In the genomic region with DNA sequence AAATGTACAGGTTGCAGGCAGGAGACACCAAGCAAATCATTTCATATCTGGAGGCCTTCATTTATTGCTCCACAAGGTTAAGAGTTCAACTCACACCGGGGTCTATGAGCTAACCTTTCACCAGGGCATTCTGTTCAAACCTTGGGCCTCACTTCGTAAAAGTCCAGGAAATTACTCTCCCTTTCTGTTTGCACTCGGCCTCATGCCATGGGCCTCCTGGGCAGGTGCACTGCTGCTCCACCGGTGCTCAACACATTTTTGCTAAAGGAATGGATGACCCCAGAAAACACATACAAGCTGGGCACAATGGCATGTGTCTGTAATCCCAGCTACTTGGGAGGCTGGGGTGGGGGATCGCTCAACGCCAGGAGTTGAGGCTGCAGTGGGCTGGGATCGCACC, we compare ENCODE assay signal across 21 cellular contexts.
"Had no signal": no experiment of that assay in that cellular context is flagged by ENCODE, and none has a peak within 500 bp of the region (broad histone marks: within the 10 kb centered on the region; RNA-seq: fewer than 3 reads in every experiment).

No MANE protein-coding gene starts in this region.

- DNase-seq: activated CD4-positive, alpha-beta memory T cell treated with anti-CD3 and anti-CD28 coated beads, Interleukin-2, amount 10 ng/mL, durations not matched to agents 7 days and 5 days; activated CD4-positive, alpha-beta T cell treated with anti-CD3 and anti-CD28 coated beads for 48 hours; activated CD4-positive, CD25-positive, alpha-beta regulatory T cell; activated CD8-positive, alpha-beta memory T cell treated with anti-CD3 and anti-CD28 coated beads, Interleukin-2, amount 10 ng/mL, durations not matched to agents 7 days and 5 days; activated naive CD4-positive, alpha-beta T cell; body of pancreas; caudate nucleus; hypothalamus; islet precursor cell; left colon; occipital lobe; retina; spleen; stimulated activated CD4-positive, alpha-beta T cell treated with anti-CD3 and anti-CD28 coated beads, Interleukin-4, amount 100 ng/mL, for 4 hours; stimulated activated naive CD4-positive, alpha-beta T cell; transverse colon; uterus had no signal

- H3K9me3 Mint-ChIP-seq: activated CD4-positive, alpha-beta memory T cell treated with anti-CD3 and anti-CD28 coated beads, Interleukin-2, amount 10 ng/mL, durations not matched to agents 7 days and 5 days; mesothelial cell of epicardium; nephron; T-helper 2 cell treated with Interferon-gamma antibody and Interleukin-4, amounts not matched to agents 5 μg/mL and 100 μg/mL, for 36 hours had no signal

- H3K9me3 ChIP-seq: body of pancreas, spleen, transverse colon, uterus had no signal

- H3K4me1 ChIP-seq: uterus had no signal

- H3K4me3 ChIP-seq: body of pancreas, lung, spleen, transverse colon, uterus had no signal

- H3K27me3 ChIP-seq: body of pancreas, spleen, transverse colon, uterus had no signal

- H3K36me3 ChIP-seq: spleen, transverse colon, uterus had no signal

- H3K4me3 Mint-ChIP-seq: activated CD4-positive, alpha-beta memory T cell treated with anti-CD3 and anti-CD28 coated beads, Interleukin-2, amount 10 ng/mL, durations not matched to agents 7 days and 5 days; activated CD8-positive, alpha-beta memory T cell treated with anti-CD3 and anti-CD28 coated beads, Interleukin-2, amount 10 ng/mL, durations not matched to agents 7 days and 5 days; mesothelial cell of epicardium; nephron; T-helper 2 cell treated with Interferon-gamma antibody and Interleukin-4, amounts not matched to agents 5 μg/mL and 100 μg/mL, for 36 hours had no signal

- H3K36me3 Mint-ChIP-seq: activated CD8-positive, alpha-beta memory T cell treated with anti-CD3 and anti-CD28 coated beads, Interleukin-2, amount 10 ng/mL, durations not matched to agents 7 days and 5 days; mesothelial cell of epicardium had no signal

- H3K27ac Mint-ChIP-seq: activated CD4-positive, alpha-beta memory T cell treated with anti-CD3 and anti-CD28 coated beads, Interleukin-2, amount 10 ng/mL, durations not matched to agents 7 days and 5 days; activated CD8-positive, alpha-beta memory T cell treated with anti-CD3 and anti-CD28 coated beads, Interleukin-2, amount 10 ng/mL, durations not matched to agents 7 days and 5 days; mesothelial cell of epicardium; T-helper 2 cell treated with Interferon-gamma antibody and Interleukin-4, amounts not matched to agents 5 μg/mL and 100 μg/mL, for 36 hours had no signal
